In the genomic region with DNA sequence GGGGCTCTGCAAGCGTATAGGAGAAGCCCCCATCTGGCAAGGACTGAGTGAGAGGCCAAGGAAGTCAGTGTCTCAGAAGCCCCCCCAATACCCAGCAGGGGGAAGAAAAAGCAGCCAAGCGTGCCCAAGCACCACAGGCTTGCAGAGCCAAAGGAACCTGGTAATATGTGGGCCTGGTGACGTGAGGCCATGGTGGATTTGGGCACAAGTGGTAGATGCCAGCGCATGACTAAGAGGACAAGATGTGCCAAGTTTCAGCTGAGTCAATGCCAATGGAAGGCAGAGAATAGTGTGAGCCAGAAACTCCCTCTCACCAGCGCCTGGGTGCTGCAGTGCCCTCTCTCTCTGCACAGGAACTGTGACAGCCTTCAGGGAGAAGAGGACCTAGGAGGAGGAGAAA, we compare ENCODE assay signal across 10 cellular contexts.
A peak's percentile ranks its signal among the peaks of the same experiment; 100 is the strongest.
DNase-seq lines count a peak whose midpoint lies in the region; ATAC-seq and TF ChIP-seq lines count a peak whose summit lies in the region.
"Had no signal": no experiment of that assay in that cellular context is flagged by ENCODE, and none has a peak within 500 bp of the region (broad histone marks: within the 10 kb centered on the region; RNA-seq: fewer than 3 reads in every experiment).

No MANE protein-coding gene starts in this region.

- no peak overlapping the region for H3K27ac Mint-ChIP-seq in activated naive CD4-positive, alpha-beta T cell treated with anti-CD3 and anti-CD28 coated beads for 36 hours

- H3K9me3 ChIP-seq in MG63 (peaks cover 8% of the 10 kb centered on the region; the same call in 1 of the 2 replicates), mammary epithelial cell (replicated peaks; ENCODE audit: insufficient read depth, low read length) (no peaks in the 10 kb centered on the region), right lobe of liver (no peaks in the 10 kb centered on the region), upper lobe of left lung (no peaks in the 10 kb centered on the region)

- no peaks in the 10 kb centered on the region for H3K4me1 Mint-ChIP-seq in activated naive CD4-positive, alpha-beta T cell treated with anti-CD3 and anti-CD28 coated beads for 36 hours (ENCODE audit: low read depth)

- dilution Hi-C loops in mammary epithelial cell (cut with HindIII; ENCODE audit: low sequenced_read_pairs): no loop called here

- H3K36me3 ChIP-seq in MG63 (no peaks in the 10 kb centered on the region), mammary epithelial cell (ENCODE audit: insufficient read depth, low read length) (no peaks in the 10 kb centered on the region), right lobe of liver (no peaks in the 10 kb centered on the region), upper lobe of left lung (no peaks in the 10 kb centered on the region)

- no TSS peak for BruUV-seq in mammary epithelial cell (replicated peaks; lab: Mats Ljungman, UMichigan)

- H3K4me3 ChIP-seq in MG63 (no peak overlapping the region), mammary epithelial cell (replicated peaks in 1 of 3; ENCODE audit: insufficient read depth in 1 of 3, low read depth in 2 of 3, low read length in 3 of 3) (no peak overlapping the region), right lobe of liver (peak overlapping the region in 1 of 3 donors; percentile 27), upper lobe of left lung (no peak overlapping the region)

- H4K20me1 ChIP-seq in mammary epithelial cell (ENCODE audit: insufficient read depth, low read length): no peaks in the 10 kb centered on the region

- H3K9ac ChIP-seq in mammary epithelial cell (ENCODE audit: insufficient read depth, low read length): peak overlapping the region; percentile 59

- CTCF ChIA-PET in mammary epithelial cell (lab: Charles Lee; ENCODE audit: low non-redundant PET): no interaction called here
- CTCF ChIA-PET in activated naive CD4-positive, alpha-beta T cell treated with anti-CD3 and anti-CD28 coated beads for 36 hours (lab: Charles Lee): no interaction called here

- ATAC-seq in right lobe of liver (peak; percentile 86 to 95 (median 92)), upper lobe of left lung (ENCODE audit: low FRiP score in 2 of 2) (peak; percentile 24 to 77)

- H3K4me2 ChIP-seq in mammary epithelial cell (ENCODE audit: insufficient read depth, low read depth, low read length): no peak overlapping the region

- peak; percentile 11 to 50 for TF ChIP-seq CTCF in mammary epithelial cell (conservative IDR thresholded peaks at IDR 0.05 in 1 of 2, IDR thresholded peaks at IDR 0.05 in 1 of 2; ENCODE audit: extremely low read depth in 1 of 2, insufficient read depth in 1 of 2, low read depth in 1 of 2, low read length in 2 of 2)
- TF ChIP-seq CTCF in right lobe of liver (IDR thresholded peaks at IDR 0.05): peak in 2 of 4 donors; percentile 13 to 35
- no peak for TF ChIP-seq CTCF in upper lobe of left lung (IDR thresholded peaks at IDR 0.05)

- peak overlapping the region; percentile 90 for H3K27ac ChIP-seq in mammary epithelial cell (ENCODE audit: insufficient read depth, low read depth, low read length)
- peak overlapping the region; percentile 74 to 96 (median 86) for H3K27ac ChIP-seq in right lobe of liver
- no peak overlapping the region for H3K27ac ChIP-seq in upper lobe of left lung

- H3K27me3 ChIP-seq in MG63: no peaks in the 10 kb centered on the region
- H3K27me3 ChIP-seq in mammary epithelial cell (ENCODE audit: insufficient read depth, low read length): no peaks in the 10 kb centered on the region
- H3K27me3 ChIP-seq in right lobe of liver: no peaks in the 10 kb centered on the region
- H3K27me3 ChIP-seq in upper lobe of left lung: no peaks in the 10 kb centered on the region

- in situ Hi-C loops in mammary epithelial cell (cut with MboI; ENCODE audit: low sequenced_read_pairs in 2 of 2): no loop called here

- intact Hi-C loops in mammary epithelial cell (cut with micrococcal nuclease) (loop anchor here (1.0 kb wide), 2 partner anchors 14 to 47 kb away; no protein-coding TSS in a partner anchor), right lobe of liver (cut with DNase I) (no loop called here)
- intact Hi-C loops in activated naive CD4-positive, alpha-beta T cell treated with anti-CD3 and anti-CD28 coated beads for 36 hours (cut with micrococcal nuclease): no loop called here

- H3K27me3 Mint-ChIP-seq in activated naive CD4-positive, alpha-beta T cell treated with anti-CD3 and anti-CD28 coated beads for 36 hours (ENCODE audit: low read depth): peaks cover 3% of the 10 kb centered on the region

- WGBS in mammary epithelial cell (ENCODE audit: low coverage, missing lambda C conversion rate): 24% methylated on average over 5 of the region's 5 CpGs
- WGBS in right lobe of liver (ENCODE audit: insufficient coverage, low coverage, low lambda C conversion rate, missing lambda C conversion rate): 56% methylated on average over 5 of the region's 5 CpGs
- 77 to 79% methylated on average over 2 to 5 of the region's 5 CpGs for WGBS in upper lobe of left lung, 2 donors

- DNase-seq in MG63 (peak; percentile 93), mammary epithelial cell (peak; percentile 99), right lobe of liver (peak; percentile 71 to 93 (median 82)), upper lobe of left lung (peak in 1 of 2 donors; percentile 74), epidermal melanocyte (ENCODE audit: insufficient read length, low spot score) (no peak)
- no peak for DNase-seq in activated naive CD4-positive, alpha-beta T cell treated with anti-CD3 and anti-CD28 coated beads, Interleukin-2, amount 50 U/mL, for 16 hours
- DNase-seq in activated naive CD4-positive, alpha-beta T cell treated with anti-CD3 and anti-CD28 coated beads for 36 hours: no peak
- DNase-seq: activated naive CD4-positive, alpha-beta T cell; IMR-90; NCI-H526 had no signal

- H3K36me3 Mint-ChIP-seq in activated naive CD4-positive, alpha-beta T cell treated with anti-CD3 and anti-CD28 coated beads for 36 hours (ENCODE audit: low read depth): no peaks in the 10 kb centered on the region

- H2AFZ ChIP-seq in mammary epithelial cell (ENCODE audit: low read depth, low read length): peak overlapping the region; percentile 35

- peak in 1 of 4 donors; percentile 53 for TF ChIP-seq EP300 in upper lobe of left lung (IDR thresholded peaks at IDR 0.05)

- peaks cover 2% of the 10 kb centered on the region for H3K9me3 Mint-ChIP-seq in activated naive CD4-positive, alpha-beta T cell treated with anti-CD3 and anti-CD28 coated beads for 36 hours

- no peak overlapping the region for H3K4me3 Mint-ChIP-seq in activated naive CD4-positive, alpha-beta T cell treated with anti-CD3 and anti-CD28 coated beads for 36 hours

- peaks cover 50% of the 10 kb centered on the region for H3K4me1 ChIP-seq in mammary epithelial cell (ENCODE audit: insufficient read depth, low read length)
- H3K4me1 ChIP-seq in right lobe of liver: peaks cover 0 to 42% (median 7%) of the 10 kb centered on the region in 4 donors
- no peaks in the 10 kb centered on the region for H3K4me1 ChIP-seq in upper lobe of left lung

- H3K79me2 ChIP-seq in mammary epithelial cell (ENCODE audit: insufficient read depth, low read length): no peaks in the 10 kb centered on the region

- TF ChIP-seq POLR2A in right lobe of liver (IDR thresholded peaks at IDR 0.05) (peak; percentile 83), upper lobe of left lung (IDR thresholded peaks at IDR 0.05) (no peak)

Comparison
In these comparisons a context has a peak if more than half of its experiments do, and no peak if none do; other contexts are left out.
1. DNase-seq: peak in MG63 (single experiment), mammary epithelial cell (single experiment) and right lobe of liver (3 of 3); none in activated naive CD4-positive, alpha-beta T cell treated with anti-CD3 and anti-CD28 coated beads, Interleukin-2, amount 50 U/mL, for 16 hours (single experiment), activated naive CD4-positive, alpha-beta T cell treated with anti-CD3 and anti-CD28 coated beads for 36 hours (single experiment) and epidermal melanocyte (single experiment).
2. H3K27ac ChIP-seq: peak in mammary epithelial cell (single experiment) and right lobe of liver (3 of 3); none in upper lobe of left lung (0 of 4).
3. CTCF ChIP-seq: peak in mammary epithelial cell (2 of 2); none in upper lobe of left lung (0 of 6).